1 cellular context compared by ENCODE assay signal in the genomic region with DNA sequence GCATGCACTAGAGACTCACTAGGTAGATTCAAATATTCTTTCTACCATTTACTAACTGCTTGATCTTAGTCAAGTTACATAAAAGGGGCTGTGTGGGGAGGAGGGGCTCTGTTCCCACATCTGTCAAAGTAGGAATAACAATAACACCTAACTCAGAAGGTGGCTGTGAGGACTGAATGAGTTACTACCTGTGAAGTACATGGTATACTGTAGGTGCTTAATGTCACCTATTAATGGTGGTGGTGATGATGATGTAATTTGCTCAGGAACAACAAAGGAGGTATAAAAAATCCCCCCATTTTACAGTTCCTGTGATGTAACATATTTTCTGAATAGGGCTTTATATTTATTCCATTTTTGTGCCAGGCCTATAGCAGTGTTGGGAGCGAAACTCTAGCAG.
TF ChIP-seq lines count a peak whose summit lies in the region.

No MANE protein-coding gene starts in this region.

TF ChIP-seq in K562, 482 proteins besides CTCF, POLR2A, EP300 and RAD21:
- TF ChIP-seq JUNB (CRISPR knock-in tag; conservative IDR thresholded peaks at IDR 0.05) (no peak), IFI16 (CRISPR knock-in tag; IDR thresholded peaks at IDR 0.05) (no peak), ZNF644 (tag; IDR thresholded peaks at IDR 0.05; ENCODE audit: low read depth) (no peak), ZNF217 (CRISPR knock-in tag; IDR thresholded peaks at IDR 0.05) (no peak), ETV6 (IDR thresholded peaks at IDR 0.05; ENCODE audit: borderline replicate concordance in 1 of 2, low read depth in 2 of 2, low read length in 1 of 2) (no peak), ETV6 (CRISPR knock-in tag; IDR thresholded peaks at IDR 0.05; ENCODE audit: borderline replicate concordance) (no peak), NR2F6 (CRISPR knock-in tag; IDR thresholded peaks at IDR 0.05) (no peak), CREM (IDR thresholded peaks at IDR 0.05; ENCODE audit: low read depth) (no peak), BCOR (IDR thresholded peaks at IDR 0.05) (no peak), PTRF (tag; IDR thresholded peaks at IDR 0.05) (no peak), ARHGAP35 (IDR thresholded peaks at IDR 0.05; ENCODE audit: partially characterized antibody) (no peak), CBFB (CRISPR knock-in tag; IDR thresholded peaks at IDR 0.05) (no peak), CTBP1 (IDR thresholded peaks at IDR 0.05; ENCODE audit: borderline replicate concordance) (no peak), FOXJ2 (tag; IDR thresholded peaks at IDR 0.05) (no peak), WHSC1 (IDR thresholded peaks at IDR 0.05; ENCODE audit: low read length) (no peak), XRCC4 (IDR thresholded peaks at IDR 0.05; ENCODE audit: extremely low read depth, insufficient read depth, insufficient read length) (no peak), NR3C1 (CRISPR knock-in tag; IDR thresholded peaks at IDR 0.05) (no peak), FOXK2 (conservative IDR thresholded peaks at IDR 0.05 in 1 of 2, IDR thresholded peaks at IDR 0.05 in 1 of 2; ENCODE audit: low read depth in 2 of 2) (no peak), MCM7 (IDR thresholded peaks at IDR 0.05) (no peak)
- TF ChIP-seq, protein P1, sequence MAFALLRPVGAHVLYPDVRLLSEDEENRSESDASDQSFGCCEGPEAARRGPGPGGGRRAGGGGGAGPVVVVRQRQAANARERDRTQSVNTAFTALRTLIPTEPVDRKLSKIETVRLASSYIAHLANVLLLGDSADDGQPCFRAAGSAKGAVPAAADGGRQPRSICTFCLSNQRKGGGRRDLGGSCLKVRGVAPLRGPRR (CRISPR knock-in tag; IDR thresholded peaks at IDR 0.05), result no peak
TF ChIP-seq in K562: peak in this region for 0.
